ENCODE assay signal across 14 cellular contexts in the genomic region with DNA sequence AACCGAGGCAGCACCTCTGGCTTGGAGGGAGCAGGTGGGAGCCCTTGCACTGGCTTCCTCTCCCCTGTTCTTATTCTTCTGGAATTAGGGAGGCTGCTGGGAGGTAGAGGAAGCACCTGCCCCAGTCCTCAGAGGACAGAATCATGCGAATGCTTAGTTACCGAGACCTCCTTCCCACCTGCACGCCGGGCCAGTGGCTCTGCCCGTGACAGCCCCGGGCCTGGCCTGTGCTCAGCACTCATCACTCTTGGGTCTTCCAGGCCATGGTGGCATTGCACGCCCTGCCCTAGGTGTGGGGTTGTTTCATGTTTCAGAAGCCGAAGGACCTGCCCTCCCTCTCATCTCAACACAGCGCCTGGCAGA. TPM values are rescaled to one million over a fixed set of nuclear protein-coding genes. Genes with fewer than 3 reads are reported as not detected.
A peak's percentile ranks its signal among the peaks of the same experiment; 100 is the strongest.
DNase-seq lines count a peak whose midpoint lies in the region; ATAC-seq and TF ChIP-seq lines count a peak whose summit lies in the region.
"Had no signal": no experiment of that assay in that cellular context is flagged by ENCODE, and none has a peak within 500 bp of the region (broad histone marks: within the 10 kb centered on the region; RNA-seq: fewer than 3 reads in every experiment).

No MANE protein-coding gene starts in this region.

- CTCF ChIA-PET in CD4-positive, alpha-beta memory T cell (lab: Charles Lee; ENCODE audit: partially characterized antibody), result no interaction called here

- intact Hi-C loops in CD4-positive, alpha-beta memory T cell (cut with micrococcal nuclease), result no loop called here
- intact Hi-C loops in lower lobe of right lung (cut with DNase I), result no loop called here

- no peak overlapping the region for H3K27ac ChIP-seq in CD4-positive, alpha-beta memory T cell (ENCODE audit: low read depth, low read length)
- H3K27ac ChIP-seq in lower lobe of right lung, result peak overlapping the region; percentile 78
- H3K27ac ChIP-seq in caudate nucleus (ENCODE audit: low read depth, low read length), result no peak overlapping the region
- H3K27ac ChIP-seq in SJCRH30, result no peak overlapping the region
- H3K27ac ChIP-seq: neutrophil, suprapubic skin, VCaP had no signal

- DNase-seq in CD4-positive, alpha-beta memory T cell, result no peak
- DNase-seq in H7, result peak; percentile 47
- DNase-seq in RPMI8226, result peak; percentile 41
- no peak for DNase-seq in lower lobe of right lung
- no peak for DNase-seq in caudate nucleus (lab: John Stamatoyannopoulos, UW)
- DNase-seq in NCI-H510A (lab: John Stamatoyannopoulos, UW), result no peak
- DNase-seq in DMS53 (lab: John Stamatoyannopoulos, UW), result no peak
- no peak for DNase-seq in SJCRH30
- DNase-seq: NCI-H2107, PC-3 had no signal

- H3K36me3 Mint-ChIP-seq in CD4-positive, alpha-beta memory T cell, result no peaks in the 10 kb centered on the region

- no peak for ATAC-seq in lower lobe of right lung
- ATAC-seq: PC-3 had no signal

- peak overlapping the region in 6 of 7 donors; percentile 81 to 90 (median 86) for H3K27ac Mint-ChIP-seq in CD4-positive, alpha-beta memory T cell

- POLR2A ChIA-PET in CD4-positive, alpha-beta memory T cell (lab: Charles Lee; ENCODE audit: partially characterized antibody), result no interaction called here

- H3K4me1 ChIP-seq in CD4-positive, alpha-beta memory T cell (ENCODE audit: insufficient read depth, low read length), result peaks cover 17% of the 10 kb centered on the region
- no peaks in the 10 kb centered on the region for H3K4me1 ChIP-seq in lower lobe of right lung
- H3K4me1 ChIP-seq in SJCRH30, result peaks cover 42% of the 10 kb centered on the region

- H3K4me1 Mint-ChIP-seq in CD4-positive, alpha-beta memory T cell, result peaks cover 10 to 20% (median 16%) of the 10 kb centered on the region in 4 donors

- no peak for TF ChIP-seq CTCF in lower lobe of right lung (IDR thresholded peaks at IDR 0.05)

- H3K4me3 ChIP-seq in CD4-positive, alpha-beta memory T cell (ENCODE audit: low read length in 2 of 2), result no peak overlapping the region
- no peak overlapping the region for H3K4me3 ChIP-seq in H7 (ENCODE audit: insufficient read depth, low read depth, low read length)
- no peak overlapping the region for H3K4me3 ChIP-seq in lower lobe of right lung
- H3K4me3 ChIP-seq in SJCRH30, result no peak overlapping the region
- H3K4me3 ChIP-seq: suprapubic skin had no signal

- no peaks in the 10 kb centered on the region for H3K36me3 ChIP-seq in CD4-positive, alpha-beta memory T cell (ENCODE audit: insufficient read depth, low read length)
- H3K36me3 ChIP-seq in H7 (replicated peaks; ENCODE audit: control insufficient read depth, insufficient read depth, low read length), result no peaks in the 10 kb centered on the region
- H3K36me3 ChIP-seq in lower lobe of right lung, result no peaks in the 10 kb centered on the region
- H3K36me3 ChIP-seq in SJCRH30, result no peaks in the 10 kb centered on the region
- H3K36me3 ChIP-seq: neutrophil, suprapubic skin had no signal

- H3K9me3 Mint-ChIP-seq in CD4-positive, alpha-beta memory T cell, result no peaks in the 10 kb centered on the region

- H3K4me3 Mint-ChIP-seq in CD4-positive, alpha-beta memory T cell, result peak overlapping the region; percentile 41 to 86 (median 71)

- no peaks in the 10 kb centered on the region for H3K9me3 ChIP-seq in CD4-positive, alpha-beta memory T cell (ENCODE audit: control insufficient read depth in 1 of 2, low read length in 2 of 2)
- H3K9me3 ChIP-seq in lower lobe of right lung (no peaks in the 10 kb centered on the region), SJCRH30 (replicated peaks) (no peaks in the 10 kb centered on the region)
- H3K9me3 ChIP-seq: neutrophil, suprapubic skin had no signal

- peaks cover 10% of the 10 kb centered on the region for H3K27me3 ChIP-seq in CD4-positive, alpha-beta memory T cell (ENCODE audit: insufficient read depth, low read length)
- no peaks in the 10 kb centered on the region for H3K27me3 ChIP-seq in H7 (ENCODE audit: control insufficient read depth, insufficient read depth, low read length)
- H3K27me3 ChIP-seq in lower lobe of right lung (ENCODE audit: low read depth), result peaks cover 6% of the 10 kb centered on the region
- peaks cover 21% of the 10 kb centered on the region; the same call in 1 of the 2 replicates for H3K27me3 ChIP-seq in SJCRH30

- peaks cover 23 to 35% of the 10 kb centered on the region in 2 donors for H3K27me3 Mint-ChIP-seq in CD4-positive, alpha-beta memory T cell

RNA-seq across cellular contexts. Expression of a gene that starts 45.3 kb away (rescaled TPM):
- total RNA-seq in CD4-positive, alpha-beta memory T cell, result not detected
- not detected for polyA plus RNA-seq in CD4-positive, alpha-beta memory T cell
- total RNA-seq in H7 (2014; rRNA removed; shearing (Covaris generic)), result 4.9 and 5.7 TPM in 2 replicates
- 24.1 TPM for total RNA-seq in lower lobe of right lung
- not detected in 2 replicates for total RNA-seq in SJCRH30 (2014; rRNA removed; shearing (Covaris generic))
- total RNA-seq: endothelial cell of umbilical vein had no signal

Comparison
In these comparisons a context has a peak if more than half of its experiments do, and no peak if none do; other contexts are left out.
1. DNase-seq: peak in H7 (single experiment) and RPMI8226 (single experiment); none in CD4-positive, alpha-beta memory T cell (0 of 5), lower lobe of right lung (single experiment), caudate nucleus (0 of 61), NCI-H510A (single experiment), DMS53 (single experiment) and SJCRH30 (0 of 2).